ENCODE assay signal across 8 cellular contexts in the genomic region with DNA sequence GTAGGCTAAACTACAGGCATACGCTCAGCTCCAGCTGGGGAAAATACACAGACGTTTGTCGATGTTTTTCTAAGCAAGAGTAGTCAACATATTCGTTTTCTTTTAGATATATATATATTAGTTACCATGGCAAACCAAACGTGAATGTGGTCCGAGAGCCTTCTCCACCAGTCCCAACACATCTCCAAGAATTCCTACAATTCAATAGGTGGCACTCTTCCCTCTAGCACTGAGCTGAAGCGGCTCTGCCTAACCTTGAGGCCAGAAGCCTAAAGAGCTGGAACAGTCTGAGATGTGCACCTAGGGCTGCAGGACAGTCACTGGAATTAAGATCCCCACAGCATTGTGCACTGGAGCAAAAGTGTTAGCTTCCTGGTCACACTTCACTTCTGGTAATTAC.
A peak's percentile ranks its signal among the peaks of the same experiment; 100 is the strongest.
DNase-seq lines count a peak whose midpoint lies in the region; ATAC-seq and TF ChIP-seq lines count a peak whose summit lies in the region.

No MANE protein-coding gene starts in this region.

- H2AK9ac ChIP-seq in IMR-90 (replicated peaks; ENCODE audit: low read depth, low read length, poor library complexity), result no peak overlapping the region

- H2BK20ac ChIP-seq in IMR-90 (ENCODE audit: low read depth, low read length), result no peak overlapping the region

- H3K4me3 ChIP-seq in AG09309 (ENCODE audit: control insufficient read depth, low read depth, low read length) (no peak overlapping the region), IMR-90 (ENCODE audit: insufficient read depth, low read depth, low read length) (no peak overlapping the region), astrocyte of the cerebellum (ENCODE audit: low read depth, low read length) (no peak overlapping the region)

- no peaks in the 10 kb centered on the region for H3K36me3 ChIP-seq in IMR-90 (ENCODE audit: control insufficient read depth, insufficient read depth, low read length)

- peak; percentile 70; the same call in 1 of the 2 replicates for ATAC-seq in IMR-90 (ENCODE audit: low read depth)
- ATAC-seq in left lobe of liver, result peak; percentile 98
- ATAC-seq in HG03108 (IDR thresholded peaks at IDR 0.05; ENCODE audit: unreplicated experiment), result no peak
- ATAC-seq in HG02678 (IDR thresholded peaks at IDR 0.05; ENCODE audit: unreplicated experiment), result no peak

- no CpG with 5 or more reads among the region's 7 CpGs for WGBS in IMR-90 (ENCODE audit: extremely low coverage in 2 of 2, insufficient read length in 1 of 2), 2 experiments

- TF ChIP-seq CTCF in AG09309 (IDR thresholded peaks at IDR 0.05; ENCODE audit: control insufficient read depth, insufficient read depth, low read depth, low read length, missing control alignments) (peak; percentile 30), IMR-90 (conservative IDR thresholded peaks at IDR 0.05; ENCODE audit: low read depth, low read length) (no peak), astrocyte of the cerebellum (IDR thresholded peaks at IDR 0.05; ENCODE audit: low read depth, low read length, missing control alignments) (peak; percentile 19)

- DNase-seq in AG09309 (ENCODE audit: low read depth), result no peak
- DNase-seq in IMR-90, result peak; percentile 11
- DNase-seq in astrocyte of the cerebellum (ENCODE audit: low read depth), result no peak
- DNase-seq in left lobe of liver (ENCODE audit: low spot score), result peak; percentile 46
- DNase-seq in germinal center (ENCODE audit: low spot score), result no peak
- DNase-seq in activated effector memory CD4-positive, alpha-beta T cell treated with Interleukin-2 at 50 U/mL for 16 hours, result no peak

- H3K9me1 ChIP-seq in IMR-90 (ENCODE audit: insufficient read depth, low read length), result no peaks in the 10 kb centered on the region

- intact Hi-C loops in IMR-90 (cut with micrococcal nuclease), result no loop called here

- TF ChIP-seq RAD21 in IMR-90 (IDR thresholded peaks at IDR 0.05; ENCODE audit: low read length), result peak; percentile 41; the same call in 1 of the 2 replicates

- no peak overlapping the region for H2BK15ac ChIP-seq in IMR-90 (ENCODE audit: low read depth, low read length)

- H3K9ac ChIP-seq in IMR-90 (ENCODE audit: low read depth, low read length), result no peak overlapping the region

- in situ Hi-C loops in IMR-90 (cut with MboI; ENCODE audit: low sequenced_read_pairs), result loop anchor here (25.0 kb wide), 1 partner anchor 652 kb away; no protein-coding TSS in a partner anchor
- in situ Hi-C loops in astrocyte of the cerebellum (cut with HindIII; ENCODE audit: low sequenced_read_pairs), result no loop called here

- H3K4me1 ChIP-seq in IMR-90 (ENCODE audit: control insufficient read depth, insufficient read depth, low read length), result no peaks in the 10 kb centered on the region

- BruUV-seq in IMR-90 (replicated peaks; lab: Mats Ljungman, UMichigan), result no TSS peak

- H3K27ac ChIP-seq in IMR-90 (ENCODE audit: insufficient read depth, low read length), result no peak overlapping the region

- CTCF ChIA-PET in IMR-90 (lab: Yijun Ruan, JAX), result interaction anchor here (0.7 to 1.2 kb wide), 5 partner anchors 20 to 250 kb away, joined by 3 to 5 read pairs (median 3); no protein-coding TSS in a partner anchor

- dilution Hi-C loops in IMR-90 (cut with HindIII; ENCODE audit: low sequenced_read_pairs, unreplicated experiment), result no loop called here

- H3K4ac ChIP-seq in IMR-90 (ENCODE audit: low read depth, low read length), result no peak overlapping the region

- no peaks in the 10 kb centered on the region for H3K9me3 ChIP-seq in IMR-90 (ENCODE audit: control insufficient read depth, insufficient read depth, low read length)

- no peak overlapping the region for H2BK5ac ChIP-seq in IMR-90 (ENCODE audit: low read depth, low read length, poor library complexity, severe bottlenecking)

- no peak for TF ChIP-seq POLR2A in IMR-90 (IDR thresholded peaks at IDR 0.05; ENCODE audit: low read depth, low read length)

- H3K4me2 ChIP-seq in IMR-90 (ENCODE audit: low read depth, low read length), result no peak overlapping the region

- H3K23ac ChIP-seq in IMR-90 (ENCODE audit: low read depth, low read length), result no peak overlapping the region

- no peaks in the 10 kb centered on the region for H4K20me1 ChIP-seq in IMR-90 (ENCODE audit: insufficient read depth, low read length)

- no peak overlapping the region for H3K14ac ChIP-seq in IMR-90 (replicated peaks; ENCODE audit: low read depth, low read length)

- POLR2A ChIA-PET in IMR-90 (lab: Charles Lee; ENCODE audit: unreplicated experiment), result no interaction called here

- no peak overlapping the region for H4K8ac ChIP-seq in IMR-90 (ENCODE audit: low read depth in 2 of 2, low read length in 2 of 2)

- no peak overlapping the region for H2BK120ac ChIP-seq in IMR-90 (ENCODE audit: low read depth, low read length)

- no peak overlapping the region for H4K91ac ChIP-seq in IMR-90 (ENCODE audit: insufficient read depth, low read depth, low read length)

- no peaks in the 10 kb centered on the region for H3K27me3 ChIP-seq in IMR-90 (ENCODE audit: control insufficient read depth, insufficient read depth, low read length)

- H2AK5ac ChIP-seq in IMR-90 (ENCODE audit: low read depth, low read length), result no peak overlapping the region

- H3K56ac ChIP-seq in IMR-90 (ENCODE audit: extremely low read depth, insufficient read depth, low read length), result no peak overlapping the region

- H4K5ac ChIP-seq in IMR-90 (ENCODE audit: low read depth, low read length), result no peak overlapping the region

- H3K79me1 ChIP-seq in IMR-90 (ENCODE audit: low read depth in 1 of 2, low read length in 2 of 2), result no peaks in the 10 kb centered on the region

- no peak overlapping the region for H3K18ac ChIP-seq in IMR-90 (ENCODE audit: low read depth, low read length)

- H2AFZ ChIP-seq in IMR-90 (replicated peaks; ENCODE audit: low read length, poor library complexity), result no peak overlapping the region

TF ChIP-seq in IMR-90, 13 proteins besides CTCF, POLR2A, EP300 and RAD21:
- TF ChIP-seq BHLHE40 (IDR thresholded peaks at IDR 0.05; ENCODE audit: low read depth, low read length) (no peak), RFX5 (IDR thresholded peaks at IDR 0.05; ENCODE audit: low read depth, low read length) (no peak)

Comparison
In these comparisons a context has a peak if more than half of its experiments do, and no peak if none do; other contexts are left out.
1. DNase-seq: peak in IMR-90 (single experiment) and left lobe of liver (single experiment); none in AG09309 (single experiment), astrocyte of the cerebellum (single experiment), germinal center (single experiment) and activated effector memory CD4-positive, alpha-beta T cell treated with Interleukin-2 at 50 U/mL for 16 hours (single experiment).
2. ATAC-seq: peak in IMR-90 (single experiment) and left lobe of liver (single experiment); none in HG03108 (single experiment) and HG02678 (single experiment).